In the genomic region with DNA sequence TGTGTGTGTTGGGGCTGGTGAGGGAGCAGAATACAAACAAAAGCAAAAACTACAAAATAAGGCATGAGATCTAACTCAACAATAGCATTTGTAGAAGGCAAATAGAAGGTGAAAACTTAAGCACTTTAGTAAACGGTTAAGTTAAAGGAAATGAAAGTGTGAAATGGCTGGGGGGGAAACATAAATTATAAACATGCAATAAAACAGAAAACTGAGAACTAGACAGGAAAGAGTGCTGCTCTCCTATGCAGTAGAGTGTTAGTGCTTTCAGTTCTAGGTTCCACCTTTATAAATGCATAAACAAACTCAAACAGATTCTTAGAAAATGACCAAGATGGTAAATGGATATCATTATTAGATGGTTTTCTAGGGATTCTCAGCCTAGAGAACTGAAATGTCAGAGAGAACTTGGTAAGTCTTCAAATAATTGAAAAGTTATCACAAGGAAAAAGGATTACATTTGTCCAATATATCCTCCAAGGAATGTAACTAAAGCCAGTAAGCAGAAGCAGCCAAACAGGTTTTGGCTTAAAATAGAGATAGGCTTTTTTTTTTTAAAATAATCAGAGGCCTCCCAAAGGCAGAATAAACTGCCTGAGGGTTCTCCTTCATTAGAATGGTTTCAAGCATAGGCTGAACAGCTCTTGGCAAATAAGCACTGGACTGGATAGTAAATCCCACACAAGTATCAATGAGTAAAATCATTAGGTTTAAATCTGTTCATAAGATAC, we compare ENCODE assay signal across 8 cellular contexts. TPM values are rescaled to one million over a fixed set of nuclear protein-coding genes. Genes with fewer than 3 reads are reported as not detected.
DNase-seq lines count a peak whose midpoint lies in the region; ATAC-seq and TF ChIP-seq lines count a peak whose summit lies in the region.

No MANE protein-coding gene starts in this region.

- H3K4me3 ChIP-seq in vagina (no peak overlapping the region), A673 (ENCODE audit: low read depth, low read length, poor library complexity, severe bottlenecking) (no peak overlapping the region)

- H3K9me3 Mint-ChIP-seq in stimulated activated naive CD8-positive, alpha-beta T cell treated with anti-CD3 and anti-CD28 coated beads, Interleukin-15, Interleukin-2, amounts not matched to agents 100 ng/mL and 50 ng/mL, for 24 hours: no peaks in the 10 kb centered on the region
- no peaks in the 10 kb centered on the region for H3K9me3 Mint-ChIP-seq in T-helper 2 cell treated with Interferon-gamma antibody and Interleukin-4, amounts not matched to agents 5 μg/mL and 100 μg/mL, for 36 hours

- TF ChIP-seq CTCF in vagina (IDR thresholded peaks at IDR 0.05): no peak
- TF ChIP-seq CTCF in A673 (conservative IDR thresholded peaks at IDR 0.05; ENCODE audit: low read depth, low read length): no peak

- intact Hi-C loops in vagina (cut with DNase I) (no loop called here), A673 (cut with micrococcal nuclease; ENCODE audit: unreplicated experiment) (no loop called here)

- peaks cover 44% of the 10 kb centered on the region for H3K36me3 Mint-ChIP-seq in stimulated activated naive CD8-positive, alpha-beta T cell treated with anti-CD3 and anti-CD28 coated beads, Interleukin-15, Interleukin-2, amounts not matched to agents 100 ng/mL and 50 ng/mL, for 24 hours (ENCODE audit: low read depth)
- peaks cover 30% of the 10 kb centered on the region for H3K36me3 Mint-ChIP-seq in T-helper 2 cell treated with Interferon-gamma antibody and Interleukin-4, amounts not matched to agents 5 μg/mL and 100 μg/mL, for 36 hours (ENCODE audit: low read depth)

- H3K9me3 ChIP-seq in vagina (no peaks in the 10 kb centered on the region), A673 (ENCODE audit: low read depth, low read length, poor library complexity, severe bottlenecking) (no peaks in the 10 kb centered on the region)

- BruUV-seq in A673 (replicated peaks; lab: Mats Ljungman, UMichigan): no TSS peak

- no peak for TF ChIP-seq POLR2A in vagina (IDR thresholded peaks at IDR 0.05)

- H3K27ac ChIP-seq in vagina (no peak overlapping the region), A673 (ENCODE audit: low read depth, low read length, poor library complexity, severe bottlenecking) (no peak overlapping the region)

- H3K27me3 ChIP-seq in vagina (no peaks in the 10 kb centered on the region), A673 (replicated peaks; ENCODE audit: insufficient read depth, low read depth, low read length, poor library complexity) (no peaks in the 10 kb centered on the region)

- ATAC-seq in stimulated activated naive CD8-positive, alpha-beta T cell treated with anti-CD3 and anti-CD28 coated beads, Interleukin-15, Interleukin-2, amounts not matched to agents 100 U/mL and 50 U/mL, for 24 hours: no peak
- ATAC-seq in HG03103 (IDR thresholded peaks at IDR 0.05; ENCODE audit: low read depth, unreplicated experiment): peak; percentile 44

- peak overlapping the region; percentile 62 for H3K4me3 Mint-ChIP-seq in stimulated activated naive CD8-positive, alpha-beta T cell treated with anti-CD3 and anti-CD28 coated beads, Interleukin-15, Interleukin-2, amounts not matched to agents 100 ng/mL and 50 ng/mL, for 24 hours
- H3K4me3 Mint-ChIP-seq in T-helper 2 cell treated with Interferon-gamma antibody and Interleukin-4, amounts not matched to agents 5 μg/mL and 100 μg/mL, for 36 hours: peak overlapping the region; percentile 82

- peaks cover 75% of the 10 kb centered on the region for H3K4me1 Mint-ChIP-seq in stimulated activated naive CD8-positive, alpha-beta T cell treated with anti-CD3 and anti-CD28 coated beads, Interleukin-15, Interleukin-2, amounts not matched to agents 100 ng/mL and 50 ng/mL, for 24 hours (ENCODE audit: low read depth)
- peaks cover 48% of the 10 kb centered on the region for H3K4me1 Mint-ChIP-seq in T-helper 2 cell treated with Interferon-gamma antibody and Interleukin-4, amounts not matched to agents 5 μg/mL and 100 μg/mL, for 36 hours (ENCODE audit: low read depth)

- POLR2A ChIA-PET in A673 (lab: Charles Lee; ENCODE audit: low non-redundant PET): no interaction called here

- no peaks in the 10 kb centered on the region for H3K27me3 Mint-ChIP-seq in stimulated activated naive CD8-positive, alpha-beta T cell treated with anti-CD3 and anti-CD28 coated beads, Interleukin-15, Interleukin-2, amounts not matched to agents 100 ng/mL and 50 ng/mL, for 24 hours
- H3K27me3 Mint-ChIP-seq in T-helper 2 cell treated with Interferon-gamma antibody and Interleukin-4, amounts not matched to agents 5 μg/mL and 100 μg/mL, for 36 hours (ENCODE audit: low read depth): no peaks in the 10 kb centered on the region

- CTCF ChIA-PET in A673 (lab: Charles Lee): no interaction called here

- H3K27ac Mint-ChIP-seq in stimulated activated naive CD8-positive, alpha-beta T cell treated with anti-CD3 and anti-CD28 coated beads, Interleukin-15, Interleukin-2, amounts not matched to agents 100 ng/mL and 50 ng/mL, for 24 hours: peak overlapping the region; percentile 56
- H3K27ac Mint-ChIP-seq in T-helper 2 cell treated with Interferon-gamma antibody and Interleukin-4, amounts not matched to agents 5 μg/mL and 100 μg/mL, for 36 hours: peak overlapping the region; percentile 85

- H3K4me1 ChIP-seq in vagina (no peaks in the 10 kb centered on the region), A673 (ENCODE audit: insufficient read depth, low read length, poor library complexity, severe bottlenecking) (peaks cover 3% of the 10 kb centered on the region)

- DNase-seq in stimulated activated naive CD8-positive, alpha-beta T cell treated with anti-CD3 and anti-CD28 coated beads, Interleukin-15, Interleukin-2, amounts not matched to agents 100 U/mL and 50 U/mL, for 24 hours: no peak
- DNase-seq in T-helper 2 cell treated with Interferon-gamma antibody and Interleukin-4, amounts not matched to agents 5 μg/mL and 100 μg/mL, for 36 hours (ENCODE audit: low spot score): no peak
- DNase-seq in vagina (ENCODE audit: extremely low spot score in 2 of 2): no peak
- no peak for DNase-seq in mucosa of gallbladder (ENCODE audit: low spot score)
- DNase-seq in HPDE6-E6E7 (ENCODE audit: extremely low spot score): no peak
- no peak for DNase-seq in A673 (ENCODE audit: low spot score)

- peaks cover 0 to 12% of the 10 kb centered on the region in 2 donors for H3K36me3 ChIP-seq in vagina
- peaks cover 13% of the 10 kb centered on the region for H3K36me3 ChIP-seq in A673 (ENCODE audit: insufficient read depth, low read length, poor library complexity, severe bottlenecking)

RNA-seq across cellular contexts. Expression of a gene that starts 23.3 kb away (rescaled TPM):
- total RNA-seq in vagina: 29.0 TPM
- 29.7 TPM for total RNA-seq in mucosa of gallbladder
- total RNA-seq in A673 (2021): 59.7 and 65.7 TPM in 2 replicates
